Comparison of ENCODE assay signal across 16 cellular contexts in the genomic region with DNA sequence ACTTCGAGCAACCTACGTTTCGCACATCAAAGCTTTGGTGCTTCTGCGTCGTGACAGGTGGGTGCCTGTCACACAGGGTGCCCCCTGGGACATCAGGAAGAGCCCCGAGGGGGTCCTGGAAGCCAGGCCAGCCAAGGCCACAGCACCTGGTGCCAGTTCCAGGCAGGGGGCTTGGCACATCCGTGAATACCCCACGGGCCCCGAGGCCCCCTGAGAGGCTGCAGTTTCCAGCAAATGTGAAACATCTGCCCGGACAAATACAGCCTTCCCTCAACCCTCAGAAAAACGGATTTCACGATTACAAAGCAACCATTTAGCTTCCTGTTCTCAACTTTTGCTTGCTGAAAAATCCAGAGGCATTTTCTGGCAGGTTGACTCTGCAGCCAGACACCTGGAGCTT.
"Had no signal": no experiment of that assay in that cellular context is flagged by ENCODE, and none has a peak within 500 bp of the region (broad histone marks: within the 10 kb centered on the region; RNA-seq: fewer than 3 reads in every experiment).

No MANE protein-coding gene starts in this region.

- H3K27ac ChIP-seq: colonic mucosa, gastroesophageal sphincter, ovary, tibial artery had no signal

- H3K4me1 Mint-ChIP-seq: neural crest cell had no signal

- H3K27ac Mint-ChIP-seq: activated CD8-positive, alpha-beta T cell treated with anti-CD3 and anti-CD28 coated beads for 36 hours; activated naive CD4-positive, alpha-beta T cell treated with anti-CD3 and anti-CD28 coated beads, Interleukin-2, amount 10 ng/mL, durations not matched to agents 7 days and 5 days; activated T-helper 2 cell treated with anti-CD3 and anti-CD28 coated beads, Interferon-gamma antibody, Interleukin-2, Interleukin-4, amounts not matched to agents 10 μg/mL and 5 μg/mL and 100 μg/mL, durations not matched to agents 14 hours and 24 hours and 36 hours; T-helper 17 cell had no signal

- H3K36me3 Mint-ChIP-seq: activated naive CD4-positive, alpha-beta T cell treated with anti-CD3 and anti-CD28 coated beads, Interleukin-2, amount 10 ng/mL, durations not matched to agents 7 days and 5 days had no signal

- H3K4me1 ChIP-seq: colonic mucosa, gastroesophageal sphincter, tibial artery had no signal

- H3K36me3 ChIP-seq: colonic mucosa, gastroesophageal sphincter, ovary, tibial artery had no signal

- H3K9me3 Mint-ChIP-seq: activated CD8-positive, alpha-beta T cell treated with anti-CD3 and anti-CD28 coated beads for 36 hours; activated naive CD4-positive, alpha-beta T cell treated with anti-CD3 and anti-CD28 coated beads, Interleukin-2, amount 10 ng/mL, durations not matched to agents 7 days and 5 days; activated T-helper 2 cell treated with anti-CD3 and anti-CD28 coated beads, Interferon-gamma antibody, Interleukin-2, Interleukin-4, amounts not matched to agents 10 μg/mL and 5 μg/mL and 100 μg/mL, durations not matched to agents 14 hours and 24 hours and 36 hours; neural crest cell had no signal

- H3K4me3 Mint-ChIP-seq: activated CD8-positive, alpha-beta T cell treated with anti-CD3 and anti-CD28 coated beads for 36 hours; activated naive CD4-positive, alpha-beta T cell treated with anti-CD3 and anti-CD28 coated beads, Interleukin-2, amount 10 ng/mL, durations not matched to agents 7 days and 5 days; neural crest cell had no signal

- DNase-seq: activated CD4-positive, CD25-positive, alpha-beta regulatory T cell; activated T-cell treated with anti-CD3 and anti-CD28 coated beads for 4 hours; caudate nucleus; effector CD8-positive, alpha-beta T cell; kidney; retina; stimulated activated CD4-positive, alpha-beta T cell treated with anti-CD3 and anti-CD28 coated beads, Interleukin-4, amount 100 ng/mL, for 24 hours; T-helper 17 cell; tibial artery had no signal

- ATAC-seq: activated CD8-positive, alpha-beta T cell treated with anti-CD3 and anti-CD28 coated beads for 36 hours; gastroesophageal sphincter; T-helper 17 cell had no signal

- H3K9me3 ChIP-seq: colonic mucosa, gastroesophageal sphincter, ovary, tibial artery had no signal

- H3K27me3 ChIP-seq: colonic mucosa, gastroesophageal sphincter, ovary had no signal

- H3K4me3 ChIP-seq: colonic mucosa, gastroesophageal sphincter, ovary, tibial artery had no signal

- H3K27me3 Mint-ChIP-seq: activated CD8-positive, alpha-beta T cell treated with anti-CD3 and anti-CD28 coated beads for 36 hours; activated naive CD4-positive, alpha-beta T cell treated with anti-CD3 and anti-CD28 coated beads, Interleukin-2, amount 10 ng/mL, durations not matched to agents 7 days and 5 days; T-helper 17 cell had no signal
